Comparison of ENCODE assay signal across 11 cellular contexts in genomic region chr11:71125150-71125549, GRCh38.
"Had no signal": no experiment of that assay in that cellular context is flagged by ENCODE, and none has a peak within 500 bp of the region (broad histone marks: within the 10 kb centered on the region; RNA-seq: fewer than 3 reads in every experiment).

No MANE protein-coding gene starts in this region.

- FAIRE-seq: H1, H54 had no signal

- H3K4me1 ChIP-seq: HAP-1 had no signal

- H3K27ac Mint-ChIP-seq: GM23338, H9, HFFc6 had no signal

- ATAC-seq: GM23338, HCT116 had no signal

- DNase-seq: GM23248, GOT3, H7, H9, HCEC 1CT, HFFc6 had no signal

- H3K9me3 ChIP-seq: HAP-1 had no signal

- H3K4me3 ChIP-seq: GM23248, GM23338, HAP-1 had no signal

- H3K9me3 Mint-ChIP-seq: GM23338 had no signal

- H3K36me3 ChIP-seq: HAP-1 had no signal

- H3K4me3 Mint-ChIP-seq: GM23338, H9, HFFc6 had no signal

- H3K27ac ChIP-seq: GM23248 had no signal
